20 cellular contexts compared by ENCODE assay signal in genomic region chr5:160272041-160272663, GRCh38. TPM values are rescaled to one million over a fixed set of nuclear protein-coding genes. Genes with fewer than 3 reads are reported as not detected.
DNase-seq lines count a peak whose midpoint lies in the region; ATAC-seq, FAIRE-seq and TF ChIP-seq lines count a peak whose summit lies in the region.
"Had no signal": no experiment of that assay in that cellular context is flagged by ENCODE, and none has a peak within 500 bp of the region (broad histone marks: within the 10 kb centered on the region; RNA-seq: fewer than 3 reads in every experiment).

No MANE protein-coding gene starts in this region.

- H3K36me3 Mint-ChIP-seq in progenitor cell of endocrine pancreas (ENCODE audit: insufficient read depth), result peaks cover 15% of the 10 kb centered on the region

- H3K27me3 ChIP-seq in left lung, result no peaks in the 10 kb centered on the region
- H3K27me3 ChIP-seq: heart right ventricle, tibial artery had no signal

- no peak overlapping the region for H3K4me3 Mint-ChIP-seq in progenitor cell of endocrine pancreas (ENCODE audit: low read depth)

- intact Hi-C loops in left lung (cut with DNase I), result no loop called here

- ATAC-seq in left lung (no peak), GM18867 (IDR thresholded peaks at IDR 0.05; ENCODE audit: unreplicated experiment) (no peak)

- DNase-seq in ELF-1 (ENCODE audit: low read depth, low spot score) (peak; percentile 46), left lung (no peak), progenitor cell of endocrine pancreas (ENCODE audit: low spot score, unreplicated experiment) (no peak), RCC 7860 (ENCODE audit: low spot score) (no peak), GM12892 (ENCODE audit: insufficient read length) (no peak), GM19240 (ENCODE audit: insufficient read length, low spot score) (no peak)
- DNase-seq: activated B cell treated with CpG ODN at 0.5 μM for 24 hours; activated CD8-positive, alpha-beta memory T cell treated with anti-CD3 and anti-CD28 coated beads for 24 hours; heart right ventricle; small intestine; tibial artery had no signal

- H3K4me1 ChIP-seq in left lung, result peaks cover 23 to 43% of the 10 kb centered on the region in 2 donors
- H3K4me1 ChIP-seq: tibial artery had no signal

- peaks cover 0 to 18% of the 10 kb centered on the region in 2 donors for H3K36me3 ChIP-seq in left lung

- TF ChIP-seq CTCF in VCaP (conservative IDR thresholded peaks at IDR 0.05) (no peak), left lung (IDR thresholded peaks at IDR 0.05) (no peak), progenitor cell of endocrine pancreas (IDR thresholded peaks at IDR 0.05; ENCODE audit: unreplicated experiment) (no peak)

- no peaks in the 10 kb centered on the region for H3K27me3 Mint-ChIP-seq in progenitor cell of endocrine pancreas

- no peaks in the 10 kb centered on the region for H3K9me3 ChIP-seq in left lung
- H3K9me3 ChIP-seq: heart right ventricle, tibial artery had no signal

- TF ChIP-seq POLR2A in GM12892 (IDR thresholded peaks at IDR 0.05; ENCODE audit: low read depth, low read length), result no peak

- no peak for FAIRE-seq in RCC 7860 (lab: Jason Lieb, UNC)
- no peak for FAIRE-seq in GM12892 (lab: Jason Lieb, UNC)
- FAIRE-seq: bronchial epithelial cell, H54, keratinocyte, small intestine had no signal

- H3K9me3 Mint-ChIP-seq in progenitor cell of endocrine pancreas (ENCODE audit: low read depth), result no peaks in the 10 kb centered on the region
- H3K9me3 Mint-ChIP-seq: activated B cell treated with CpG ODN at 0.5 μM for 24 hours had no signal

- H3K4me3 ChIP-seq in left lung, result no peak overlapping the region
- H3K4me3 ChIP-seq: heart right ventricle, tibial artery had no signal

- H3K27ac ChIP-seq in VCaP, result peak overlapping the region; percentile 92
- H3K27ac ChIP-seq in left lung, result peak overlapping the region; percentile 63 to 68
- H3K27ac ChIP-seq: tibial artery had no signal

- peaks cover 8% of the 10 kb centered on the region for H3K4me1 Mint-ChIP-seq in progenitor cell of endocrine pancreas (ENCODE audit: low read depth)

- H3K27ac Mint-ChIP-seq in progenitor cell of endocrine pancreas, result peak overlapping the region; percentile 44
- H3K27ac Mint-ChIP-seq: activated B cell treated with CpG ODN at 0.5 μM for 24 hours had no signal

RNA-seq across cellular contexts. Expression of gene CCNJL, which starts 40.2 kb away (rescaled TPM):
- 10 to 100 TPM; 16.0 to 19.6 TPM for total RNA-seq in left lung
- total RNA-seq in progenitor cell of endocrine pancreas, result 23.1 and 29.0 TPM in 2 replicates
- not detected for polyA plus RNA-seq in GM12892 (2012; ENCODE audit: missing spikeins)
- total RNA-seq: fibroblast of lung; T-helper 1 cell treated with Interleukin-12 subunit alpha and Interleukin-12 subunit beta and Interleukin-4 antibody, amounts not matched to agents 30 ng/mL and 1 ng/mL, for 36 hours had no signal

RNA-seq across cellular contexts. Expression of gene FABP6, which starts 42.8 kb away (rescaled TPM):
- total RNA-seq in left lung (1 to 10 TPM in 1 of 2 donors, not detected in 1; 1.2 TPM), progenitor cell of endocrine pancreas (0.55 TPM in 1 of 2 replicates, not detected in the other)
- 5.4 TPM for polyA plus RNA-seq in GM12892 (2012; ENCODE audit: missing spikeins)
- total RNA-seq: activated B cell treated with CpG ODN at 0.5 μM for 24 hours; bronchial epithelial cell; fibroblast of lung; LHCN-M2; mucosa of gallbladder; T-helper 1 cell treated with Interleukin-12 subunit alpha and Interleukin-12 subunit beta and Interleukin-4 antibody, amounts not matched to agents 30 ng/mL and 1 ng/mL, for 36 hours had no signal
- polyA plus RNA-seq: fibroblast of lung had no signal
